ENCODE assay signal across 13 cellular contexts in genomic region chr18:74249181-74249968, GRCh38. TPM values are rescaled to one million over a fixed set of nuclear protein-coding genes. Genes with fewer than 3 reads are reported as not detected.
A peak's percentile ranks its signal among the peaks of the same experiment; 100 is the strongest.
DNase-seq lines count a peak whose midpoint lies in the region; ATAC-seq and TF ChIP-seq lines count a peak whose summit lies in the region.
"Had no signal": no experiment of that assay in that cellular context is flagged by ENCODE, and none has a peak within 500 bp of the region (broad histone marks: within the 10 kb centered on the region; RNA-seq: fewer than 3 reads in every experiment).

No MANE protein-coding gene starts in this region.

- DNase-seq in Caco-2 (no peak), NOMO-1 treated with dmso at 0.1 percent for 144 hours (lab: John Stamatoyannopoulos, UW; ENCODE audit: unreplicated experiment) (peak; percentile 72), erythroblast (lab: John Stamatoyannopoulos, UW) (peak; percentile 37 to 63), nephron progenitor cell (no peak), superior temporal gyrus (ENCODE audit: extremely low spot score) (no peak), G401 (ENCODE audit: low spot score) (no peak), NAMALWA (ENCODE audit: low spot score) (no peak)
- DNase-seq: DMS153 had no signal

- POLR2A ChIA-PET in Caco-2 (lab: Charles Lee), result no interaction called here

- H3K9me3 Mint-ChIP-seq in Caco-2 (ENCODE audit: unreplicated experiment) (no peaks in the 10 kb centered on the region), nephron progenitor cell (no peaks in the 10 kb centered on the region)
- H3K9me3 Mint-ChIP-seq: activated naive CD4-positive, alpha-beta T cell treated with anti-CD3 and anti-CD28 coated beads, Interleukin-2, amount 50 U/mL, for 24 hours; IgD-negative memory B cell had no signal

- no peak for ATAC-seq in GM18870 (IDR thresholded peaks at IDR 0.05; ENCODE audit: unreplicated experiment)

- peaks cover 16% of the 10 kb centered on the region for H3K4me1 ChIP-seq in Caco-2

- H3K27ac Mint-ChIP-seq in Caco-2 (ENCODE audit: unreplicated experiment) (peak overlapping the region; percentile 62), nephron progenitor cell (peak overlapping the region; percentile 72)
- H3K27ac Mint-ChIP-seq: activated naive CD4-positive, alpha-beta T cell treated with anti-CD3 and anti-CD28 coated beads, Interleukin-2, amount 50 U/mL, for 24 hours; mesothelial cell of epicardium had no signal

- no peaks in the 10 kb centered on the region for H3K36me3 ChIP-seq in Caco-2 (ENCODE audit: control insufficient read depth, insufficient read depth, low read length)

- no peak for TF ChIP-seq POLR2A in erythroblast (IDR thresholded peaks at IDR 0.05; ENCODE audit: low read length)

- H3K4me3 ChIP-seq in Caco-2 (ENCODE audit: low read depth, low read length), result no peak overlapping the region
- H3K4me3 ChIP-seq: tibial artery had no signal

- CTCF ChIA-PET in Caco-2 (lab: Charles Lee), result no interaction called here

- H3K27me3 Mint-ChIP-seq in Caco-2 (ENCODE audit: insufficient read depth, unreplicated experiment) (no peaks in the 10 kb centered on the region), nephron progenitor cell (ENCODE audit: low read depth, poor library complexity) (no peaks in the 10 kb centered on the region)
- H3K27me3 Mint-ChIP-seq: activated naive CD4-positive, alpha-beta T cell treated with anti-CD3 and anti-CD28 coated beads, Interleukin-2, amount 50 U/mL, for 24 hours; IgD-negative memory B cell had no signal

- TF ChIP-seq CTCF in Caco-2 (IDR thresholded peaks at IDR 0.05; ENCODE audit: insufficient read depth in 1 of 2, low read depth in 1 of 2, low read length in 1 of 2, severe bottlenecking in 1 of 2, unreplicated experiment in 1 of 2) (no peak), nephron progenitor cell (IDR thresholded peaks at IDR 0.05) (no peak)

- H3K36me3 Mint-ChIP-seq in Caco-2 (ENCODE audit: insufficient read depth, unreplicated experiment) (peaks cover 20% of the 10 kb centered on the region), nephron progenitor cell (ENCODE audit: low read depth) (peaks cover 19% of the 10 kb centered on the region)
- H3K36me3 Mint-ChIP-seq: IgD-negative memory B cell had no signal

- in situ Hi-C loops in G401 (cut with HindIII; ENCODE audit: low sequenced_read_pairs), result no loop called here

- intact Hi-C loops in Caco-2 (cut with micrococcal nuclease; ENCODE audit: unreplicated experiment), result no loop called here

- no peaks in the 10 kb centered on the region for H3K9me3 ChIP-seq in Caco-2
- H3K9me3 ChIP-seq: tibial artery had no signal

- H3K4me3 Mint-ChIP-seq in Caco-2 (ENCODE audit: unreplicated experiment) (no peak overlapping the region), nephron progenitor cell (no peak overlapping the region)
- H3K4me3 Mint-ChIP-seq: activated naive CD4-positive, alpha-beta T cell treated with anti-CD3 and anti-CD28 coated beads, Interleukin-2, amount 50 U/mL, for 24 hours; mesothelial cell of epicardium had no signal

- BruUV-seq in Caco-2 (replicated peaks; lab: Mats Ljungman, UMichigan), result no TSS peak

- H3K4me1 Mint-ChIP-seq in Caco-2 (ENCODE audit: low read depth, unreplicated experiment), result peaks cover 4% of the 10 kb centered on the region
- H3K4me1 Mint-ChIP-seq in nephron progenitor cell, result peaks cover 29% of the 10 kb centered on the region

- H3K27me3 ChIP-seq in Caco-2 (replicated peaks; ENCODE audit: control insufficient read depth, insufficient read depth, low read length), result no peaks in the 10 kb centered on the region
- H3K27me3 ChIP-seq: tibial artery had no signal

RNA-seq across cellular contexts. Expression of gene CYB5A, which starts 42.4 kb away (rescaled TPM):
- 103 and 105 TPM in 2 replicates for total RNA-seq in Caco-2 (2022)
- not detected in 2 replicates for total RNA-seq in G401 (2014; rRNA removed; shearing (Covaris generic))

Comparison
In these comparisons a context has a peak if more than half of its experiments do, and no peak if none do; other contexts are left out.
1. DNase-seq: peak in NOMO-1 treated with dmso at 0.1 percent for 144 hours (single experiment) and erythroblast (2 of 2); none in Caco-2 (0 of 2), nephron progenitor cell (single experiment), superior temporal gyrus (single experiment), G401 (single experiment) and NAMALWA (single experiment).
2. RNA of gene CYB5A, which starts 42.4 kb away (total RNA-seq): 103 to 105 TPM in Caco-2; not detected in G401; every median in the first group is over 100 times any median in the second.